ENCODE assay signal across 22 cellular contexts in the genomic region with DNA sequence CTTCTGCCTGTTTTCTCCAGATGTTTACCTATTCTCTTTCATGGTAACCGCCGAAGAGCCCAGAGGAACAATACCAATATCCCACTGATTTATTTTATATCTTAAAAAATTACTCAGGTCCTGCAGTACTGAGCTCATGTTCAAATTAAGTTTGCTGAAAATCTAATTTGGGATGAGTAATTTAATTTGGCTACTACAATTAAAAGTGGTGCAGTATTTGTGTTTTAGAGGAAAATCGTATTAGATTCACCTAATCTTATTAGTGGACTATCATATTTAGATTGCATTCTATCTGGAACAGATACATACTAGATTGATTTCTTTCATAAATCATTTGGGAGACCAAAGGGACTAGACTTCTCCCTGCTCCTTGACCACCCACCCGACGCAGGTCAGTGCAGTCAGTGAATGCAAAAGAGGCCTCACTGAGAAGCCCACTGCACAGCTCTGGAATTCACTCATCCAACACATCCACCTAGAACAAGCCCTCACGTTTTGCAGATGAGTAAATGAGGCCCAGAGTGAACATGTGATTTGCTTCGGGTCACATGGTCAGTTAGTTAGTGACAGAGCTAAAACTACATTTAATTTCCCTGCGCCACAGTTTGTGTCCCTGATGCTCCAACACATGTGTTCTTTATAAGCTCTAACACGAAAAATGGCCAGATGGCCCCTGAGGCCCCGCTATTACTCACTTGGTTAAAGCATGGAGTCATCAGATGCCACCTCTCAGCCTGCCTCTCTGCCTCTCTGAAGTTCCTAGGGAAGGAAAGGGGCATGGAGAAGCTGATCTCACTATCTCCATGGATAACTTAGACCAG.
A peak's percentile ranks its signal among the peaks of the same experiment; 100 is the strongest.
DNase-seq lines count a peak whose midpoint lies in the region; ATAC-seq and TF ChIP-seq lines count a peak whose summit lies in the region.
"Had no signal": no experiment of that assay in that cellular context is flagged by ENCODE, and none has a peak within 500 bp of the region (broad histone marks: within the 10 kb centered on the region; RNA-seq: fewer than 3 reads in every experiment).

No MANE protein-coding gene starts in this region.

- H3K4me3 ChIP-seq in GM23248, result no peak overlapping the region
- H3K4me3 ChIP-seq: dorsolateral prefrontal cortex, spleen had no signal

- peaks cover 6% of the 10 kb centered on the region; the same call in 1 of the 2 replicates for H3K79me2 ChIP-seq in GM23248 (ENCODE audit: insufficient read depth)

- no peaks in the 10 kb centered on the region for H3K27me3 Mint-ChIP-seq in activated CD4-positive, alpha-beta T cell treated with anti-CD3 and anti-CD28 coated beads, Interleukin-2, amount 10 ng/mL, durations not matched to agents 24 days and 14 days
- no peaks in the 10 kb centered on the region for H3K27me3 Mint-ChIP-seq in activated CD4-positive, alpha-beta T cell treated with anti-CD3 and anti-CD28 coated beads, Interleukin-2, amount 10 ng/mL, durations not matched to agents 7 days and 5 days
- H3K27me3 Mint-ChIP-seq: CD4-positive, alpha-beta memory T cell; T-helper 17 cell had no signal

- H3K4me3 Mint-ChIP-seq in activated CD4-positive, alpha-beta T cell treated with anti-CD3 and anti-CD28 coated beads, Interleukin-2, amount 10 ng/mL, durations not matched to agents 24 days and 14 days, result no peak overlapping the region
- no peak overlapping the region for H3K4me3 Mint-ChIP-seq in activated CD4-positive, alpha-beta T cell treated with anti-CD3 and anti-CD28 coated beads, Interleukin-2, amount 10 ng/mL, durations not matched to agents 7 days and 5 days
- H3K4me3 Mint-ChIP-seq: activated CD8-positive, alpha-beta T cell treated with anti-CD3 and anti-CD28 coated beads, Interleukin-2, amount 10 ng/mL, durations not matched to agents 7 days and 5 days; activated T-helper 1 cell treated with anti-CD3 and anti-CD28 coated beads, Interleukin-12 subunit alpha, Interleukin-12 subunit beta, Interleukin-2, Interleukin-4 antibody, amounts not matched to agents 30 ng/mL and 10 ng/mL and 1 ng/mL, durations not matched to agents 14 hours and 24 hours and 36 hours; T-helper 17 cell had no signal

- peak overlapping the region; percentile 10 for H3K4me2 ChIP-seq in GM23248 (ENCODE audit: unreplicated experiment)

- peak overlapping the region; percentile 17 for H3K27ac Mint-ChIP-seq in activated CD4-positive, alpha-beta T cell treated with anti-CD3 and anti-CD28 coated beads, Interleukin-2, amount 10 ng/mL, durations not matched to agents 24 days and 14 days
- H3K27ac Mint-ChIP-seq in activated CD4-positive, alpha-beta T cell treated with anti-CD3 and anti-CD28 coated beads, Interleukin-2, amount 10 ng/mL, durations not matched to agents 7 days and 5 days, result no peak overlapping the region
- H3K27ac Mint-ChIP-seq: activated CD8-positive, alpha-beta T cell treated with anti-CD3 and anti-CD28 coated beads, Interleukin-2, amount 10 ng/mL, durations not matched to agents 7 days and 5 days; T-helper 17 cell had no signal

- POLR2A ChIA-PET in activated CD4-positive, alpha-beta T cell treated with anti-CD3 and anti-CD28 coated beads, Interleukin-2, amount 10 ng/mL, durations not matched to agents 7 days and 5 days (lab: Charles Lee), result no interaction called here

- in situ Hi-C loops in GM23248 (cut with MboI), result no loop called here

- H3K9me3 Mint-ChIP-seq in activated CD4-positive, alpha-beta T cell treated with anti-CD3 and anti-CD28 coated beads, Interleukin-2, amount 10 ng/mL, durations not matched to agents 24 days and 14 days, result no peaks in the 10 kb centered on the region
- no peaks in the 10 kb centered on the region for H3K9me3 Mint-ChIP-seq in activated CD4-positive, alpha-beta T cell treated with anti-CD3 and anti-CD28 coated beads, Interleukin-2, amount 10 ng/mL, durations not matched to agents 7 days and 5 days
- H3K9me3 Mint-ChIP-seq: activated T-helper 1 cell treated with anti-CD3 and anti-CD28 coated beads, Interleukin-12 subunit alpha, Interleukin-12 subunit beta, Interleukin-2, Interleukin-4 antibody, amounts not matched to agents 30 ng/mL and 10 ng/mL and 1 ng/mL, durations not matched to agents 14 hours and 24 hours and 36 hours; CD4-positive, alpha-beta memory T cell had no signal

- H3F3A ChIP-seq in GM23248 (ENCODE audit: insufficient read depth), result peaks cover 25% of the 10 kb centered on the region; the same call in 1 of the 2 replicates

- H2AFZ ChIP-seq in GM23248, result no peak overlapping the region

- CTCF ChIA-PET in activated CD4-positive, alpha-beta T cell treated with anti-CD3 and anti-CD28 coated beads, Interleukin-2, amount 10 ng/mL, durations not matched to agents 7 days and 5 days (lab: Charles Lee), result interaction anchor here (1.1 to 1.7 kb wide), 5 partner anchors 10 to 198 kb away, joined by 3 to 5 read pairs (median 4); no protein-coding TSS in a partner anchor

- no peak overlapping the region for H3K9ac ChIP-seq in GM23248

- no peaks in the 10 kb centered on the region for H4K20me1 ChIP-seq in GM23248 (ENCODE audit: insufficient read depth)

- H3K36me3 Mint-ChIP-seq in activated CD4-positive, alpha-beta T cell treated with anti-CD3 and anti-CD28 coated beads, Interleukin-2, amount 10 ng/mL, durations not matched to agents 24 days and 14 days (ENCODE audit: low read depth), result peaks cover 16% of the 10 kb centered on the region
- peaks cover 4% of the 10 kb centered on the region for H3K36me3 Mint-ChIP-seq in activated CD4-positive, alpha-beta T cell treated with anti-CD3 and anti-CD28 coated beads, Interleukin-2, amount 10 ng/mL, durations not matched to agents 7 days and 5 days (ENCODE audit: low read depth)

- H3K4me1 Mint-ChIP-seq in activated CD4-positive, alpha-beta T cell treated with anti-CD3 and anti-CD28 coated beads, Interleukin-2, amount 10 ng/mL, durations not matched to agents 24 days and 14 days, result peaks cover 23% of the 10 kb centered on the region
- peaks cover 23% of the 10 kb centered on the region for H3K4me1 Mint-ChIP-seq in activated CD4-positive, alpha-beta T cell treated with anti-CD3 and anti-CD28 coated beads, Interleukin-2, amount 10 ng/mL, durations not matched to agents 7 days and 5 days

- H3K9me2 ChIP-seq in GM23248 (ENCODE audit: insufficient read depth), result no peaks in the 10 kb centered on the region

- H3K27me3 ChIP-seq in GM23248 (replicated peaks; ENCODE audit: insufficient read depth), result no peaks in the 10 kb centered on the region
- H3K27me3 ChIP-seq: dorsolateral prefrontal cortex, spleen had no signal

- no peaks in the 10 kb centered on the region for H3K36me3 ChIP-seq in GM23248 (ENCODE audit: low read depth)
- H3K36me3 ChIP-seq: spleen had no signal

- DNase-seq in activated CD4-positive, alpha-beta T cell treated with anti-CD3 and anti-CD28 coated beads, Interleukin-2, amount 10 ng/mL, durations not matched to agents 24 days and 14 days, result no peak
- no peak for DNase-seq in activated CD4-positive, alpha-beta T cell treated with anti-CD3 and anti-CD28 coated beads, Interleukin-2, amount 10 ng/mL, durations not matched to agents 7 days and 5 days
- DNase-seq in GM23248 (peak; percentile 71), left kidney (ENCODE audit: low read depth, low spot score) (peak; percentile 45)
- DNase-seq in effector CD4-positive, alpha-beta T cell, result no peak
- DNase-seq: activated CD8-positive, alpha-beta T cell treated with anti-CD3 and anti-CD28 coated beads, Interleukin-2, amount 10 ng/mL, durations not matched to agents 7 days and 5 days; CD4-positive, alpha-beta memory T cell; DMS79; dorsolateral prefrontal cortex; erythroblast; left colon; midbrain; NCI-H1105 treated with DMSO at 0.1 percent for 48 hours; NCI-H748 treated with DMSO at 0.1 percent for 48 hours; OCI-M1; SHP77 treated with DMSO at 0.1 percent for 48 hours; spleen; T-helper 17 cell had no signal

- WGBS in GM23248 (ENCODE audit: low coverage in 1 of 2, low lambda C conversion rate in 2 of 2, missing lambda C conversion rate in 2 of 2), 2 experiments, result 68 to 74% methylated on average over 10 of the region's 10 CpGs

- peaks cover 22% of the 10 kb centered on the region for H3K4me1 ChIP-seq in GM23248 (ENCODE audit: insufficient read depth)

- intact Hi-C loops in activated CD4-positive, alpha-beta T cell treated with anti-CD3 and anti-CD28 coated beads, Interleukin-2, amount 10 ng/mL, durations not matched to agents 24 days and 14 days (cut with micrococcal nuclease), result no loop called here

- no peaks in the 10 kb centered on the region for H3K9me3 ChIP-seq in GM23248 (ENCODE audit: low read depth)
- H3K9me3 ChIP-seq: spleen had no signal

- peak overlapping the region; percentile 24 for H3K27ac ChIP-seq in GM23248
- H3K27ac ChIP-seq: dorsolateral prefrontal cortex, spleen had no signal

- ATAC-seq in SK-N-SH treated with all-trans-retinoic acid at 6 μM for 48 hours (peak; percentile 86), GM19324 (IDR thresholded peaks at IDR 0.05; ENCODE audit: low FRiP score, unreplicated experiment) (no peak), HG03565 (IDR thresholded peaks at IDR 0.05; ENCODE audit: unreplicated experiment) (no peak)
- ATAC-seq: activated CD8-positive, alpha-beta T cell treated with anti-CD3 and anti-CD28 coated beads, Interleukin-2, amount 10 ng/mL, durations not matched to agents 7 days and 5 days; left colon; T-helper 17 cell had no signal

TF ChIP-seq in SK-N-SH treated with all-trans-retinoic acid at 6 μM for 48 hours, 23 proteins besides CTCF, POLR2A, EP300 and RAD21 (continues in another document):
- TF ChIP-seq ESRRG (CRISPR knock-in tag; IDR thresholded peaks at IDR 0.05), result no peak
- TF ChIP-seq, protein P1, sequence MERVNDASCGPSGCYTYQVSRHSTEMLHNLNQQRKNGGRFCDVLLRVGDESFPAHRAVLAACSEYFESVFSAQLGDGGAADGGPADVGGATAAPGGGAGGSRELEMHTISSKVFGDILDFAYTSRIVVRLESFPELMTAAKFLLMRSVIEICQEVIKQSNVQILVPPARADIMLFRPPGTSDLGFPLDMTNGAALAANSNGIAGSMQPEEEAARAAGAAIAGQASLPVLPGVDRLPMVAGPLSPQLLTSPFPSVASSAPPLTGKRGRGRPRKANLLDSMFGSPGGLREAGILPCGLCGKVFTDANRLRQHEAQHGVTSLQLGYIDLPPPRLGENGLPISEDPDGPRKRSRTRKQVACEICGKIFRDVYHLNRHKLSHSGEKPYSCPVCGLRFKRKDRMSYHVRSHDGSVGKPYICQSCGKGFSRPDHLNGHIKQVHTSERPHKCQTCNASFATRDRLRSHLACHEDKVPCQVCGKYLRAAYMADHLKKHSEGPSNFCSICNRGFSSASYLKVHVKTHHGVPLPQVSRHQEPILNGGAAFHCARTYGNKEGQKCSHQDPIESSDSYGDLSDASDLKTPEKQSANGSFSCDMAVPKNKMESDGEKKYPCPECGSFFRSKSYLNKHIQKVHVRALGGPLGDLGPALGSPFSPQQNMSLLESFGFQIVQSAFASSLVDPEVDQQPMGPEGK (CRISPR knock-in tag; IDR thresholded peaks at IDR 0.05; ENCODE audit: borderline replicate concordance), result no peak
- 0 out of 2 replicates have a peak, but pooled peaks have one; percentile 11 for TF ChIP-seq ZFP3 (CRISPR knock-in tag; IDR thresholded peaks at IDR 0.05)
- no peak for TF ChIP-seq SNAI2 (CRISPR knock-in tag; IDR thresholded peaks at IDR 0.05)
- TF ChIP-seq GLIS3 (CRISPR knock-in tag; IDR thresholded peaks at IDR 0.05), result 0 out of 2 replicates have a peak, but pooled peaks have one; percentile 25
- TF ChIP-seq PPARA (CRISPR knock-in tag; IDR thresholded peaks at IDR 0.05; ENCODE audit: borderline replicate concordance), result peak; percentile 70; the same call in 1 of the 2 replicates
- no peak for TF ChIP-seq ZNF565 (CRISPR knock-in tag; conservative IDR thresholded peaks at IDR 0.05; ENCODE audit: low read depth)

Comparison
In these comparisons a context has a peak if more than half of its experiments do, and no peak if none do; other contexts are left out.
1. DNase-seq: peak in GM23248 (single experiment) and left kidney (single experiment); none in activated CD4-positive, alpha-beta T cell treated with anti-CD3 and anti-CD28 coated beads, Interleukin-2, amount 10 ng/mL, durations not matched to agents 24 days and 14 days (single experiment), activated CD4-positive, alpha-beta T cell treated with anti-CD3 and anti-CD28 coated beads, Interleukin-2, amount 10 ng/mL, durations not matched to agents 7 days and 5 days (single experiment) and effector CD4-positive, alpha-beta T cell (single experiment).